Comparison of ENCODE assay signal across 28 cellular contexts in the genomic region with DNA sequence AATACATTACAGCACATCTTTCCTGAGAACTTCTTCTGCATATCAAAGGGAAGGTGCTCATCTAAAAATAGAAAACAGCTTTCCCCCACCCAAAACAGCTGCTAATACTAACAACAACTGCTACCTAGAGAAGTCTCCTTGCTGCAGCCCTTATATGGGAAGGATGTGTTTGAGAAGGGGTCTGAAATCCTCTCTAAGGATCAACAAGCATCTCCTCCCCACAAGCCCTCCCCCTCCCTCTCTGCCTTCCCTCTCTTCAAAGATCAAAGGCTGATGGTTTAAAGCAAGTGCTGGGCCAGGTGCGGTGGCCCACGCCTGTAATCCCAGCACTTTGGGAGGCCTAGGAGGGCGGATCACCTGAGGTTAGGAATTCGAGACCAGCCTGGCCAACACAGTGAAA. TPM values are rescaled to one million over a fixed set of nuclear protein-coding genes. Genes with fewer than 3 reads are reported as not detected.
"Had no signal": no experiment of that assay in that cellular context is flagged by ENCODE, and none has a peak within 500 bp of the region (broad histone marks: within the 10 kb centered on the region; RNA-seq: fewer than 3 reads in every experiment).

No MANE protein-coding gene starts in this region.

- H3K27ac ChIP-seq: colonic mucosa, dorsolateral prefrontal cortex, esophagus squamous epithelium, gastrocnemius medialis, parathyroid adenoma, suprapubic skin, tibial nerve had no signal

- FAIRE-seq: bronchial epithelial cell, keratinocyte, TTC549, urothelium cell line had no signal

- H3K27ac Mint-ChIP-seq: activated B cell treated with CpG ODN at 0.5 μM for 24 hours; activated CD4-positive, alpha-beta T cell treated with anti-CD3 and anti-CD28 coated beads for 36 hours; activated naive CD4-positive, alpha-beta T cell treated with anti-CD3 and anti-CD28 coated beads for 36 hours; activated naive CD8-positive, alpha-beta T cell treated with anti-CD3 and anti-CD28 coated beads, Interleukin-2, amount 10 ng/mL, durations not matched to agents 7 days and 5 days; activated T-cell treated with anti-CD3 and anti-CD28 coated beads, Interleukin-2, amount 50 U/mL, for 72 hours; memory B cell; stimulated activated effector memory CD8-positive, alpha-beta T cell treated with anti-CD3 and anti-CD28 coated beads, Interleukin-12 subunit alpha, Interleukin-12 subunit beta, amount 100 ng/mL, for 72 hours; stimulated activated naive CD8-positive, alpha-beta T cell treated with anti-CD3 and anti-CD28 coated beads, Interleukin-15, amount 100 ng/mL, for 72 hours had no signal

- H3K4me3 ChIP-seq: colonic mucosa, dorsolateral prefrontal cortex, esophagus squamous epithelium, gastrocnemius medialis, suprapubic skin, tibial nerve had no signal

- H3K79me2 ChIP-seq: parathyroid adenoma had no signal

- H3K4me1 ChIP-seq: colonic mucosa, parathyroid adenoma had no signal

- H3K9ac ChIP-seq: parathyroid adenoma had no signal

- H3K9me3 ChIP-seq: colonic mucosa, esophagus squamous epithelium, gastrocnemius medialis, suprapubic skin, tibial nerve had no signal

- H3K4me1 Mint-ChIP-seq: stimulated activated effector memory CD8-positive, alpha-beta T cell treated with anti-CD3 and anti-CD28 coated beads, Interleukin-12 subunit alpha, Interleukin-12 subunit beta, amount 100 ng/mL, for 72 hours had no signal

- H3K36me3 Mint-ChIP-seq: activated naive CD8-positive, alpha-beta T cell treated with anti-CD3 and anti-CD28 coated beads, Interleukin-2, amount 10 ng/mL, durations not matched to agents 7 days and 5 days; memory B cell; stimulated activated effector memory CD8-positive, alpha-beta T cell treated with anti-CD3 and anti-CD28 coated beads, Interleukin-12 subunit alpha, Interleukin-12 subunit beta, amount 100 ng/mL, for 72 hours had no signal

- DNase-seq: activated B cell treated with CpG ODN at 0.5 μM for 24 hours; activated CD4-positive, alpha-beta T cell treated with anti-CD3 and anti-CD28 coated beads for 36 hours; activated CD4-positive, alpha-beta T cell treated with anti-CD3 and anti-CD28 coated beads, Interleukin-2, amount 50 U/mL, for 48 hours; activated effector memory CD4-positive, alpha-beta T cell treated with Interleukin-2 at 50 U/mL for 16 hours; activated naive CD4-positive, alpha-beta T cell treated with anti-CD3 and anti-CD28 coated beads for 36 hours; activated naive CD8-positive, alpha-beta T cell treated with anti-CD3 and anti-CD28 coated beads, Interleukin-2, amount 10 ng/mL, durations not matched to agents 7 days and 5 days; activated T-cell treated with anti-CD3 and anti-CD28 coated beads, Interleukin-2, amount 50 U/mL, for 72 hours; amniotic stem cell; colonic mucosa; dorsolateral prefrontal cortex; esophagus squamous epithelium; gastrocnemius medialis; hippocampal formation; left colon; nucleus accumbens; right cardiac atrium; stimulated activated CD4-positive, alpha-beta T cell treated with anti-CD3 and anti-CD28 coated beads, Interleukin-1b, Interleukin-23, amount 100 ng/mL, for 48 hours; stimulated activated naive CD8-positive, alpha-beta T cell treated with anti-CD3 and anti-CD28 coated beads, Interleukin-15, amount 100 ng/mL, for 72 hours had no signal

- H3K36me3 ChIP-seq: colonic mucosa, esophagus squamous epithelium, gastrocnemius medialis, suprapubic skin, tibial nerve had no signal

- H3K27me3 ChIP-seq: colonic mucosa, dorsolateral prefrontal cortex, esophagus squamous epithelium, gastrocnemius medialis, suprapubic skin, tibial nerve had no signal

- H2AFZ ChIP-seq: parathyroid adenoma had no signal

- ATAC-seq: activated CD4-positive, alpha-beta T cell treated with anti-CD3 and anti-CD28 coated beads for 36 hours; activated T-cell treated with anti-CD3 and anti-CD28 coated beads, Interleukin-2, amount 50 U/mL, for 72 hours; gastrocnemius medialis; left colon; right cardiac atrium; stimulated activated effector memory CD8-positive, alpha-beta T cell treated with anti-CD3 and anti-CD28 coated beads, Interleukin-12 subunit alpha, Interleukin-12 subunit beta, amount 100 ng/mL, for 72 hours; stimulated activated naive CD8-positive, alpha-beta T cell treated with anti-CD3 and anti-CD28 coated beads, Interleukin-15, amount 100 ng/mL, for 72 hours had no signal

- H3K4me3 Mint-ChIP-seq: activated B cell treated with CpG ODN at 0.5 μM for 24 hours; activated CD4-positive, alpha-beta T cell treated with anti-CD3 and anti-CD28 coated beads for 36 hours; activated naive CD4-positive, alpha-beta T cell treated with anti-CD3 and anti-CD28 coated beads for 36 hours; activated naive CD8-positive, alpha-beta T cell treated with anti-CD3 and anti-CD28 coated beads, Interleukin-2, amount 10 ng/mL, durations not matched to agents 7 days and 5 days; activated T-cell treated with anti-CD3 and anti-CD28 coated beads, Interleukin-2, amount 50 U/mL, for 72 hours; memory B cell; nephron; stimulated activated effector memory CD8-positive, alpha-beta T cell treated with anti-CD3 and anti-CD28 coated beads, Interleukin-12 subunit alpha, Interleukin-12 subunit beta, amount 100 ng/mL, for 72 hours; stimulated activated naive CD8-positive, alpha-beta T cell treated with anti-CD3 and anti-CD28 coated beads, Interleukin-15, amount 100 ng/mL, for 72 hours had no signal

- H3K9me3 Mint-ChIP-seq: activated B cell treated with CpG ODN at 0.5 μM for 24 hours; activated naive CD4-positive, alpha-beta T cell treated with anti-CD3 and anti-CD28 coated beads for 36 hours; activated naive CD8-positive, alpha-beta T cell treated with anti-CD3 and anti-CD28 coated beads, Interleukin-2, amount 10 ng/mL, durations not matched to agents 7 days and 5 days; activated T-cell treated with anti-CD3 and anti-CD28 coated beads, Interleukin-2, amount 50 U/mL, for 72 hours; memory B cell; nephron; stimulated activated effector memory CD8-positive, alpha-beta T cell treated with anti-CD3 and anti-CD28 coated beads, Interleukin-12 subunit alpha, Interleukin-12 subunit beta, amount 100 ng/mL, for 72 hours; stimulated activated naive CD8-positive, alpha-beta T cell treated with anti-CD3 and anti-CD28 coated beads, Interleukin-15, amount 100 ng/mL, for 72 hours had no signal

RNA-seq across cellular contexts. Expression of a gene that starts 33.5 kb away (rescaled TPM):
- total RNA-seq: activated B cell treated with CpG ODN at 0.5 μM for 24 hours; activated CD4-positive, alpha-beta T cell treated with anti-CD3 and anti-CD28 coated beads for 36 hours; activated naive CD8-positive, alpha-beta T cell treated with anti-CD3 and anti-CD28 coated beads, Interleukin-2, amount 10 ng/mL, durations not matched to agents 7 days and 5 days; bronchial epithelial cell had no signal

RNA-seq across cellular contexts. Expression of a gene that starts 54.1 kb away (rescaled TPM):
- total RNA-seq: activated B cell treated with CpG ODN at 0.5 μM for 24 hours had no signal
